In genomic region chr17:4947411-4948165, GRCh38 we compare ENCODE assay signal across 1 cellular context.
TF ChIP-seq lines count a peak whose summit lies in the region.

No MANE protein-coding gene starts in this region.

TF ChIP-seq in K562, 482 proteins besides CTCF, POLR2A, EP300 and RAD21 (continued from another document and continues in another):
- TF ChIP-seq ZHX1 (conservative IDR thresholded peaks at IDR 0.05; ENCODE audit: low read length) (no peak), TCF7L2 (IDR thresholded peaks at IDR 0.05; ENCODE audit: low read depth, low read length) (no peak), SPI1 (IDR thresholded peaks at IDR 0.05; ENCODE audit: borderline replicate concordance, low read depth, low read length) (peak; percentile 26; the same call in 1 of the 2 replicates), CREB1 (IDR thresholded peaks at IDR 0.05) (no peak; the same call in 1 of the 2 replicates), CREB1 (CRISPR knock-in tag; IDR thresholded peaks at IDR 0.05) (no peak), FIP1L1 (IDR thresholded peaks at IDR 0.05; ENCODE audit: low read depth, low read length, poor library complexity, severe bottlenecking) (peak; percentile 37), MAFF (IDR thresholded peaks at IDR 0.05; ENCODE audit: low read length) (no peak), FOXA3 (CRISPR knock-in tag; conservative IDR thresholded peaks at IDR 0.05 in 1 of 2, IDR thresholded peaks at IDR 0.05 in 1 of 2) (0 out of 4 replicates have a peak, but pooled peaks of 1 of the 2 experiments have one; percentile 33), U2AF1 (optimal IDR thresholded peaks at IDR 0.05; ENCODE audit: low read depth, low read length) (no peak), SAFB (IDR thresholded peaks at IDR 0.05; ENCODE audit: borderline replicate concordance, low read depth, low read length) (no peak), SRF (CRISPR knock-in tag; IDR thresholded peaks at IDR 0.05) (no peak), PHB (CRISPR knock-in tag; IDR thresholded peaks at IDR 0.05) (no peak), SMAD4 (CRISPR knock-in tag; conservative IDR thresholded peaks at IDR 0.05) (no peak), ZNF764 (CRISPR knock-in tag; IDR thresholded peaks at IDR 0.05; ENCODE audit: low read depth) (no peak), ZNF324 (CRISPR knock-in tag; IDR thresholded peaks at IDR 0.05) (no peak), NR2C2 (CRISPR knock-in tag; IDR thresholded peaks at IDR 0.05) (no peak), NR2C2 (tag; IDR thresholded peaks at IDR 0.05) (0 out of 2 replicates have a peak, but pooled peaks have one; percentile 40), FOXM1 (IDR thresholded peaks at IDR 0.05; ENCODE audit: low read depth) (no peak), FOXM1 (CRISPR knock-in tag; IDR thresholded peaks at IDR 0.05; ENCODE audit: low read depth) (0 out of 2 replicates have a peak, but pooled peaks have one; percentile 29), NFRKB (IDR thresholded peaks at IDR 0.05; ENCODE audit: low read depth) (peak; percentile 23; the same call in 1 of the 2 replicates), ZNF609 (CRISPR knock-in tag; IDR thresholded peaks at IDR 0.05; ENCODE audit: borderline replicate concordance) (no peak), VEZF1 (CRISPR knock-in tag; IDR thresholded peaks at IDR 0.05) (peak; percentile 95), ZBTB40 (IDR thresholded peaks at IDR 0.05) (peak; percentile 75), ZBTB40 (CRISPR knock-in tag; IDR thresholded peaks at IDR 0.05) (no peak), GABPB1 (CRISPR knock-in tag; IDR thresholded peaks at IDR 0.05) (peak; percentile 58; the same call in 1 of the 2 replicates), RBFOX2 (IDR thresholded peaks at IDR 0.05; ENCODE audit: low read depth, low read length) (peak; percentile 95), ETV1 (tag; conservative IDR thresholded peaks at IDR 0.05; ENCODE audit: low read depth) (peak; percentile 65), ZNF778 (CRISPR knock-in tag; IDR thresholded peaks at IDR 0.05) (no peak), SIN3A (IDR thresholded peaks at IDR 0.05; ENCODE audit: borderline replicate concordance in 2 of 2, control insufficient read depth in 1 of 2, low read depth in 2 of 2, low read length in 2 of 2) (peak; percentile 21 to 80; a peak in 3 of 4 replicates), POLR2G (IDR thresholded peaks at IDR 0.05; ENCODE audit: low read depth, low read length) (peak; percentile 87), SMAD3 (CRISPR knock-in tag; conservative IDR thresholded peaks at IDR 0.05) (no peak), MYC (IDR thresholded peaks at IDR 0.05; ENCODE audit: low read depth, low read length) (peak; percentile 44; the same call in 1 of the 2 replicates), MYC (CRISPR knock-in tag; IDR thresholded peaks at IDR 0.05; ENCODE audit: borderline replicate concordance, low read depth) (no peak), RBM39 (optimal IDR thresholded peaks at IDR 0.05; ENCODE audit: low read depth, low read length) (no peak), TRIM25 (IDR thresholded peaks at IDR 0.05; ENCODE audit: borderline replicate concordance) (no peak), CXXC5 (CRISPR knock-in tag; IDR thresholded peaks at IDR 0.05) (peak; percentile 71), NUFIP1 (IDR thresholded peaks at IDR 0.05; ENCODE audit: partially characterized antibody) (no peak), MIER1 (IDR thresholded peaks at IDR 0.05; ENCODE audit: low read depth) (no peak), GABPA (tag; conservative IDR thresholded peaks at IDR 0.05; ENCODE audit: low read depth) (peak; percentile 91), CCNT2 (IDR thresholded peaks at IDR 0.05; ENCODE audit: borderline replicate concordance, extremely low read depth, insufficient read length, low read depth, low read length) (peak; percentile 25), ZBED1 (IDR thresholded peaks at IDR 0.05) (no peak), BHLHE40 (IDR thresholded peaks at IDR 0.05; ENCODE audit: low read length) (no peak), ZNF561 (CRISPR knock-in tag; conservative IDR thresholded peaks at IDR 0.05) (no peak), POLR2AphosphoS2 (IDR thresholded peaks at IDR 0.05; ENCODE audit: low read length) (0 out of 2 replicates have a peak, but pooled peaks have one; percentile 8), PCBP1 (IDR thresholded peaks at IDR 0.05; ENCODE audit: low read depth, low read length, poor library complexity, severe bottlenecking) (peak; percentile 72), SMARCA4 (IDR thresholded peaks at IDR 0.05) (no peak)
